In the genomic region with DNA sequence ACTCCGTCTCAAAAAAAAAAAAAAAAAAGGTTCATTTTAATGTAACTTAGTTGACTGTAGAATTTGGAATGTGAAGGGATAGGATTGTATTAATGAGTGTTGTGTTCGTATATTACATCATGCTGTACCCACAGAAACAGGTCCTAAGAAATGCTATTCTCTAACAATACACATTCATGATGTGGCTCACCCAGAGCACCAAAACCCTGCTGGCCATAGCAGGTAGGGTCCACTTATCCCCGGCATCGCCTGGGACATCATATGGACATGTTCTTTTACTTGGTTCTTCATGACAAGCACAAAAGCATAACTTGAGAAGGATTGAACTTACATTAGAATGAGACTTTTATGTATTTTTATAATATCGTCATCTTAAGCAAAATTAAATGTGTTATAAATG, we compare ENCODE assay signal across 30 cellular contexts.
"Had no signal": no experiment of that assay in that cellular context is flagged by ENCODE, and none has a peak within 500 bp of the region (broad histone marks: within the 10 kb centered on the region; RNA-seq: fewer than 3 reads in every experiment).

No MANE protein-coding gene starts in this region.

- H3K36me3 ChIP-seq: brain microvascular endothelial cell, esophagus squamous epithelium, gastroesophageal sphincter had no signal

- ATAC-seq: activated CD8-positive, alpha-beta T cell treated with anti-CD3 and anti-CD28 coated beads for 36 hours; activated T-cell treated with anti-CD3 and anti-CD28 coated beads, Interleukin-2, amount 50 U/mL, for 4 hours; activated T-helper 17 cell treated with anti-CD3 and anti-CD28 coated beads, Interleukin-2, amount 50 U/mL, for 72 hours; gastroesophageal sphincter; heart right ventricle had no signal

- DNase-seq: activated CD4-positive, alpha-beta T cell treated with anti-CD3 and anti-CD28 coated beads for 1 hour; activated CD4-positive, alpha-beta T cell treated with anti-CD3 and anti-CD28 coated beads for 4 hours; activated CD4-positive, alpha-beta T cell treated with anti-CD3 and anti-CD28 coated beads, Interleukin-2, amount 10 ng/mL, durations not matched to agents 7 days and 5 days; activated CD4-positive, alpha-beta T cell treated with anti-CD3 and anti-CD28 coated beads, Interleukin-2, amount 50 U/mL, for 4 hours; activated CD8-positive, alpha-beta memory T cell treated with anti-CD3 and anti-CD28 coated beads for 24 hours; activated CD8-positive, alpha-beta T cell treated with anti-CD3 and anti-CD28 coated beads for 36 hours; activated effector memory CD4-positive, alpha-beta T cell treated with Interleukin-2 at 50 U/mL for 16 hours; activated gamma-delta T cell treated with Interleukin-2 at 50 U/mL for 16 hours; activated naive CD4-positive, alpha-beta T cell treated with anti-CD3 and anti-CD28 coated beads, Interleukin-2, amount 50 U/mL, for 16 hours; activated naive CD4-positive, alpha-beta T cell treated with Interleukin-2 at 50 U/mL for 16 hours; activated T-cell treated with anti-CD3 and anti-CD28 coated beads, Interleukin-2, amount 50 U/mL, for 4 hours; amniotic stem cell; anterior cingulate cortex; brain microvascular endothelial cell; dorsolateral prefrontal cortex; effector memory CD4-positive, alpha-beta T cell; erythroblast; esophagus squamous epithelium; foreskin melanocyte; heart right ventricle; T-helper 2 cell had no signal

- H3K36me3 Mint-ChIP-seq: activated naive CD8-positive, alpha-beta T cell had no signal

- H3K4me3 ChIP-seq: coronary artery, dorsolateral prefrontal cortex, esophagus squamous epithelium, gastroesophageal sphincter, heart right ventricle, hepatocyte had no signal

- H3K27ac Mint-ChIP-seq: activated CD4-positive, alpha-beta T cell treated with anti-CD3 and anti-CD28 coated beads, Interleukin-2, amount 10 ng/mL, durations not matched to agents 7 days and 5 days; activated CD8-positive, alpha-beta T cell treated with anti-CD3 and anti-CD28 coated beads for 36 hours; activated naive CD8-positive, alpha-beta T cell; activated T-helper 17 cell treated with anti-CD3 and anti-CD28 coated beads, Interleukin-2, amount 50 U/mL, for 72 hours; dendritic cell treated with granulocyte-macrophage colony-stimulating factor and Interleukin-4, amounts not matched to agents 40 ng/mL and 50 ng/mL, for 4 days had no signal

- H2AFZ ChIP-seq: hepatocyte had no signal

- H3K27ac ChIP-seq: brain microvascular endothelial cell, coronary artery, dorsolateral prefrontal cortex, esophagus squamous epithelium, gastroesophageal sphincter, heart right ventricle, hepatocyte had no signal

- H3K9me3 Mint-ChIP-seq: activated CD4-positive, alpha-beta T cell treated with anti-CD3 and anti-CD28 coated beads, Interleukin-2, amount 10 ng/mL, durations not matched to agents 7 days and 5 days; activated CD8-positive, alpha-beta T cell treated with anti-CD3 and anti-CD28 coated beads for 36 hours; activated T-cell treated with anti-CD3 and anti-CD28 coated beads, Interleukin-2, amount 50 U/mL, for 4 hours; activated T-helper 17 cell treated with anti-CD3 and anti-CD28 coated beads, Interleukin-2, amount 50 U/mL, for 72 hours; central memory CD8-positive, alpha-beta T cell; dendritic cell treated with granulocyte-macrophage colony-stimulating factor and Interleukin-4, amounts not matched to agents 40 ng/mL and 50 ng/mL, for 4 days had no signal

- H3K4me3 Mint-ChIP-seq: activated CD4-positive, alpha-beta T cell treated with anti-CD3 and anti-CD28 coated beads, Interleukin-2, amount 10 ng/mL, durations not matched to agents 7 days and 5 days; activated CD8-positive, alpha-beta T cell treated with anti-CD3 and anti-CD28 coated beads for 36 hours; activated naive CD8-positive, alpha-beta T cell; activated T-cell treated with anti-CD3 and anti-CD28 coated beads, Interleukin-2, amount 50 U/mL, for 4 hours; activated T-helper 17 cell treated with anti-CD3 and anti-CD28 coated beads, Interleukin-2, amount 50 U/mL, for 72 hours; central memory CD8-positive, alpha-beta T cell; dendritic cell treated with granulocyte-macrophage colony-stimulating factor and Interleukin-4, amounts not matched to agents 40 ng/mL and 50 ng/mL, for 4 days had no signal

- H3K27me3 ChIP-seq: brain microvascular endothelial cell, dorsolateral prefrontal cortex, esophagus squamous epithelium, gastroesophageal sphincter, heart right ventricle, hepatocyte had no signal

- H3K4me1 Mint-ChIP-seq: activated CD4-positive, alpha-beta T cell treated with anti-CD3 and anti-CD28 coated beads, Interleukin-2, amount 10 ng/mL, durations not matched to agents 7 days and 5 days; activated T-helper 17 cell treated with anti-CD3 and anti-CD28 coated beads, Interleukin-2, amount 50 U/mL, for 72 hours; central memory CD8-positive, alpha-beta T cell had no signal

- H3K9me3 ChIP-seq: esophagus squamous epithelium, gastroesophageal sphincter, heart right ventricle had no signal

- H3K27me3 Mint-ChIP-seq: activated CD4-positive, alpha-beta T cell treated with anti-CD3 and anti-CD28 coated beads, Interleukin-2, amount 10 ng/mL, durations not matched to agents 7 days and 5 days; activated CD8-positive, alpha-beta T cell treated with anti-CD3 and anti-CD28 coated beads for 36 hours; activated naive CD8-positive, alpha-beta T cell; central memory CD8-positive, alpha-beta T cell; dendritic cell treated with granulocyte-macrophage colony-stimulating factor and Interleukin-4, amounts not matched to agents 40 ng/mL and 50 ng/mL, for 4 days had no signal

- H3K4me2 ChIP-seq: hepatocyte had no signal

- H3K79me2 ChIP-seq: hepatocyte had no signal

- H3K4me1 ChIP-seq: esophagus squamous epithelium had no signal

- FAIRE-seq: astrocyte, bronchial epithelial cell had no signal
